2 cellular contexts compared by ENCODE assay signal in genomic region chr17:82910041-82910481, GRCh38.
TF ChIP-seq lines count a peak whose summit lies in the region.

No MANE protein-coding gene starts in this region.

TF ChIP-seq in H1, 55 proteins besides CTCF, POLR2A, EP300 and RAD21:
- no peak for TF ChIP-seq CREB1 (IDR thresholded peaks at IDR 0.05)
- TF ChIP-seq GABPA (IDR thresholded peaks at IDR 0.05; ENCODE audit: borderline replicate concordance, insufficient read depth, low read length) = no peak
- no peak for TF ChIP-seq CBX5 (IDR thresholded peaks at IDR 0.05; ENCODE audit: low read depth, low read length)
- TF ChIP-seq SUZ12 (IDR thresholded peaks at IDR 0.05; ENCODE audit: low read length) = no peak
- no peak for TF ChIP-seq SIX5 (IDR thresholded peaks at IDR 0.05; ENCODE audit: low read depth, low read length)
- no peak for TF ChIP-seq ZNF274 (IDR thresholded peaks at IDR 0.05; ENCODE audit: borderline replicate concordance, extremely low read depth, low read length)
- no peak for TF ChIP-seq ATF2 (IDR thresholded peaks at IDR 0.05; ENCODE audit: low read length)
- TF ChIP-seq GTF2F1 (IDR thresholded peaks at IDR 0.05; ENCODE audit: borderline replicate concordance, low read depth, low read length) = no peak
- no peak for TF ChIP-seq SIRT6 (IDR thresholded peaks at IDR 0.05; ENCODE audit: low read length)
- TF ChIP-seq POLR2AphosphoS5 (IDR thresholded peaks at IDR 0.05; ENCODE audit: low read depth, low read length) = no peak
- TF ChIP-seq SAP30 (IDR thresholded peaks at IDR 0.05; ENCODE audit: insufficient read depth, insufficient replicate concordance, low read length) = no peak
- TF ChIP-seq BACH1 (IDR thresholded peaks at IDR 0.05; ENCODE audit: low read length) = no peak
- no peak for TF ChIP-seq MAX (IDR thresholded peaks at IDR 0.05)
- no peak for TF ChIP-seq TCF12 (IDR thresholded peaks at IDR 0.05; ENCODE audit: low read depth, low read length)
- TF ChIP-seq EGR1 (IDR thresholded peaks at IDR 0.05; ENCODE audit: borderline replicate concordance, low read depth, low read length) = no peak
- no peak for TF ChIP-seq CHD2 (IDR thresholded peaks at IDR 0.05; ENCODE audit: low read length)

TF ChIP-seq in SK-N-SH, 30 proteins besides CTCF, POLR2A, EP300 and RAD21:
- TF ChIP-seq FOXJ3 (CRISPR knock-in tag; IDR thresholded peaks at IDR 0.05) (no peak), FOXM1 (IDR thresholded peaks at IDR 0.05; ENCODE audit: low read depth) (no peak), EZH2phosphoT487 (IDR thresholded peaks at IDR 0.05; ENCODE audit: borderline replicate concordance, low read depth) (no peak)
- TF ChIP-seq, protein P1, sequence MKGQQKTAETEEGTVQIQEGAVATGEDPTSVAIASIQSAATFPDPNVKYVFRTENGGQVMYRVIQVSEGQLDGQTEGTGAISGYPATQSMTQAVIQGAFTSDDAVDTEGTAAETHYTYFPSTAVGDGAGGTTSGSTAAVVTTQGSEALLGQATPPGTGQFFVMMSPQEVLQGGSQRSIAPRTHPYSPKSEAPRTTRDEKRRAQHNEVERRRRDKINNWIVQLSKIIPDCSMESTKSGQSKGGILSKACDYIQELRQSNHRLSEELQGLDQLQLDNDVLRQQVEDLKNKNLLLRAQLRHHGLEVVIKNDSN (IDR thresholded peaks at IDR 0.05; ENCODE audit: borderline replicate concordance, low read depth) = no peak
